1 cellular context compared by ENCODE assay signal in genomic region chr16:56941092-56941491, GRCh38.
TF ChIP-seq lines count a peak whose summit lies in the region.

No MANE protein-coding gene starts in this region.

TF ChIP-seq in IMR-90, 13 proteins besides CTCF, POLR2A, EP300 and RAD21:
- no peak for TF ChIP-seq USF2 (IDR thresholded peaks at IDR 0.05; ENCODE audit: low read depth, low read length)
- TF ChIP-seq RFX5 (IDR thresholded peaks at IDR 0.05; ENCODE audit: low read depth, low read length), result no peak
- TF ChIP-seq NFE2L2 (IDR thresholded peaks at IDR 0.05; ENCODE audit: low read depth, low read length), result no peak
TF ChIP-seq in IMR-90: peak in this region for 0.
